Comparison of ENCODE assay signal across 8 cellular contexts in the genomic region with DNA sequence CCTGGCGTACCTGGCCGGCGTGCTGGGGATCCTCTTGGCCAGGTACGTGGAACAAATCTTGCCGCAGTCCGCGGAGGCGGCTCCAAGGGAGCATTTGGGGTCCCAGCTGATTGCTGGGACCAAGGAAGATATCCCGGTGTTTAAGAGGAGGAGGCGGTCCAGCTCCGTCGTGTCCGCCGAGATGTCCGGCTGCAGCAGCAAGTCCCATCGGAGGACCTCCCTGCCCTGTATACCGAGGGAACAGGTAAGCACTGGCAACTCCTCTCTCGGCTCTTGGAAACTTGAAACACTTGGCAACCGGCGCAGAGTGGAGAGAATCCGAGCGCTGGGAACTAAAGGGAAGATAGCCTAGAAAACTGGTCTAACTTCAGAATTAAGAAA. TPM values are rescaled to one million over a fixed set of nuclear protein-coding genes. Genes with fewer than 3 reads are reported as not detected.
DNase-seq lines count a peak whose midpoint lies in the region; ATAC-seq and TF ChIP-seq lines count a peak whose summit lies in the region.

No MANE protein-coding gene starts in this region.

- H3K4me2 ChIP-seq in parathyroid adenoma (ENCODE audit: low read length) = peak overlapping the region; percentile 92

- no peaks in the 10 kb centered on the region for H3K4me1 ChIP-seq in parathyroid adenoma

- ATAC-seq in HG03432 (IDR thresholded peaks at IDR 0.05; ENCODE audit: unreplicated experiment) (no peak), GM21367 (IDR thresholded peaks at IDR 0.05; ENCODE audit: unreplicated experiment) (no peak)

- intact Hi-C loops in cardiac septum (cut with DNase I) = loop anchor here (5.0 kb wide), 3 partner anchors 77 to 373 kb away; no protein-coding TSS in a partner anchor

- H3K79me2 ChIP-seq in parathyroid adenoma = no peaks in the 10 kb centered on the region

- H3K36me3 ChIP-seq in parathyroid adenoma (ENCODE audit: control insufficient read depth, insufficient read depth, low read length) = no peaks in the 10 kb centered on the region

- peak overlapping the region; percentile 66 for H3K4me3 ChIP-seq in parathyroid adenoma (ENCODE audit: low read depth, low read length)

- H3K9ac ChIP-seq in parathyroid adenoma = no peak overlapping the region

- H3K27ac ChIP-seq in parathyroid adenoma = no peak overlapping the region

- TF ChIP-seq CTCF in parathyroid adenoma (IDR thresholded peaks at IDR 0.05) = no peak

- no peaks in the 10 kb centered on the region for H3K27me3 ChIP-seq in parathyroid adenoma (ENCODE audit: control insufficient read depth, insufficient read depth, low read length)

- peak overlapping the region; percentile 5 for H2AFZ ChIP-seq in parathyroid adenoma

- H3K9me3 ChIP-seq in parathyroid adenoma (ENCODE audit: control insufficient read depth, low read length) = no peaks in the 10 kb centered on the region

- peak; percentile 22 for DNase-seq in D341Med (ENCODE audit: low spot score)
- DNase-seq in SK-N-DZ (ENCODE audit: low spot score) = peak; percentile 29
- DNase-seq in cardiac septum (ENCODE audit: low spot score) = peak; percentile 78
- DNase-seq in activated CD4-positive, alpha-beta T cell treated with anti-CD3 and anti-CD28 coated beads for 4 hours = no peak
- no peak for DNase-seq in stimulated activated CD4-positive, alpha-beta T cell treated with anti-CD3 and anti-CD28 coated beads, Interleukin-4, amount 100 ng/mL, for 4 hours

RNA-seq across cellular contexts. Expression of gene PDE3A, which starts 1.7 kb away (rescaled TPM):
- 0.68 and 1.1 TPM in 2 replicates for polyA plus RNA-seq in SK-N-DZ (2014; cell fraction: cytosol; rRNA removed)
- 0.73 and 0.98 TPM in 2 replicates for polyA plus RNA-seq in SK-N-DZ (2014; cell fraction: nucleus; rRNA removed)
- total RNA-seq in cardiac septum = 132 TPM

Comparison
In these comparisons a context has a peak if more than half of its experiments do, and no peak if none do; other contexts are left out.
1. DNase-seq: peak in D341Med (single experiment), SK-N-DZ (single experiment) and cardiac septum (single experiment); none in activated CD4-positive, alpha-beta T cell treated with anti-CD3 and anti-CD28 coated beads for 4 hours (0 of 2) and stimulated activated CD4-positive, alpha-beta T cell treated with anti-CD3 and anti-CD28 coated beads, Interleukin-4, amount 100 ng/mL, for 4 hours (0 of 2).